8 cellular contexts compared by ENCODE assay signal in the genomic region with DNA sequence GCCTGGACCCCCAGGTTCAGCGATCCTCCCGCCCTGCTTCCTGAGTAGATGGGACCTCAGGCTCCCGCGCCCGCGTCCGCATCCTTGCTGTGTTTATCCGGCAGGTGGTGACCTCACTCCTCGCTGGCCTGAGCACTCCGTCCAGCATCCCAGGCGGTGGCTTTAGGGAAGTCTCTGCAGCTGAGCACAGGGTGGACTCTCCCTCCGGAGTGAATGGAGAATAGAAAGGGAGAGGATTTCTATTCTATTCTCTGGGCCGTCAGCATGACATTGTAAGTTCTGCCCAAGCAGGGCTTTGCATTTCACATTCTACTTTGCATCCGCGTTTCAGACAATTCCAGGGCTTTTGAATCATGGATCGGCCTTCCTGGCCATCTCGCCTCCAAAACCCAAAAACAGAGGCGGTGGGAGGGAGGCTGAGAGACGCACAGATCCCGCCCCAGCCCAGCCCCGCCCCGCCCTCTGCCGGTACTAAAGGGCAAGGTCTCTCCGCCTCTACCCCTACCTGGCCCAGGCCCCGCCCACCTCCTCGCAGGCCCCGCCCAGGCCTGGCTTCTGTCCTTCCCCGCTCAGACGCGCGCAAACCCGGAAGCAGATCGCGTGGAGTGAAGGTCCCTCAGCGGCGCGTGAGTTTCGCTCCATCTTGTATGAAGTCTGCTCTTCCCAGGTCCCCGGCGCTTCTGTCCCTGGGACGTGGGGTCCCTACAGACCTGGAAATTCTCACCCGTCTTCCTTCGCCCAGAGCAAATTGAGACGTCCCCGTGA. TPM values are rescaled to one million over a fixed set of nuclear protein-coding genes. Genes with fewer than 3 reads are reported as not detected.
DNase-seq lines count a peak whose midpoint lies in the region; ATAC-seq, FAIRE-seq and TF ChIP-seq lines count a peak whose summit lies in the region.

A gene (plus strand): TSS at position 572 of the 765 bp plus-strand sequence. CDS start 6,577 bp downstream, outside the sequence.

- no peaks in the 10 kb centered on the region for H4K20me1 ChIP-seq in astrocyte (ENCODE audit: insufficient read depth, low read length)

- H2AFZ ChIP-seq in astrocyte (ENCODE audit: low read depth, low read length), result peak within 1 kb of the TSS; percentile 98

- H3K9me3 ChIP-seq in astrocyte (ENCODE audit: insufficient read depth, low read depth, low read length) (no peaks in the 10 kb centered on the region), HAP-1 (no peaks in the 10 kb centered on the region)

- H3K27ac Mint-ChIP-seq in astrocyte (ENCODE audit: unreplicated experiment), result peak within 1 kb of the TSS; percentile 75

- H3K9ac ChIP-seq in astrocyte (ENCODE audit: low read length), result peak within 1 kb of the TSS; percentile 76

- DNase-seq in GM12891 (ENCODE audit: insufficient read length, low spot score) (peak; percentile 82), NCI-H146 (lab: John Stamatoyannopoulos, UW) (peak; percentile 96), astrocyte (ENCODE audit: low read depth) (peak; percentile 46), hippocampal formation (lab: John Stamatoyannopoulos, UW) (peak; percentile 55 to 83), retinal pigment epithelial cell (ENCODE audit: low read depth) (peak; percentile 39), HAP-1 (ENCODE audit: low spot score in 2 of 2) (no peak)

- peak; percentile 81 for TF ChIP-seq POLR2A in GM12891 (IDR thresholded peaks at IDR 0.05; ENCODE audit: low read depth, low read length)

- H3K27me3 ChIP-seq in astrocyte (ENCODE audit: insufficient read depth, low read length), result no peaks in the 10 kb centered on the region
- H3K27me3 ChIP-seq in HAP-1 (ENCODE audit: low read depth), result no peaks in the 10 kb centered on the region

- H3K27me3 Mint-ChIP-seq in astrocyte (ENCODE audit: low read depth, unreplicated experiment), result no peaks in the 10 kb centered on the region

- ATAC-seq in HG02759 (IDR thresholded peaks at IDR 0.05; ENCODE audit: unreplicated experiment), result peak; percentile 99

- intact Hi-C loops in T-helper 2 cell treated with Interferon-gamma antibody and Interleukin-4, amounts not matched to agents 100 ng/mL and 5 ng/mL, for 36 hours (cut with micrococcal nuclease), result loop anchor here (1.0 to 10.0 kb wide), 6 partner anchors 30 to 373 kb away; a partner anchor contains a TSS

- no peaks in the 10 kb centered on the region for H3K79me2 ChIP-seq in astrocyte (ENCODE audit: insufficient read depth, low read length)

- H3K27ac ChIP-seq in astrocyte (ENCODE audit: low read depth, low read length), result no peak within 1 kb of the TSS

- peaks cover 2% of the 10 kb centered on the region for H3K9me3 Mint-ChIP-seq in astrocyte (ENCODE audit: unreplicated experiment)

- H3K36me3 ChIP-seq in astrocyte (ENCODE audit: insufficient read depth, low read length) (no peaks in the 10 kb centered on the region), HAP-1 (replicated peaks) (no peaks in the 10 kb centered on the region)

- peak within 1 kb of the TSS; percentile 96 for H3K4me3 Mint-ChIP-seq in astrocyte (ENCODE audit: unreplicated experiment)

- H3K4me3 ChIP-seq in astrocyte (ENCODE audit: insufficient read depth, low read depth, low read length) (peak within 1 kb of the TSS; percentile 64), retinal pigment epithelial cell (ENCODE audit: low read length) (peak within 1 kb of the TSS; percentile 92), HAP-1 (no peak within 1 kb of the TSS)

- no peaks in the 10 kb centered on the region for H3K4me1 Mint-ChIP-seq in astrocyte (ENCODE audit: low read depth, unreplicated experiment)

- H3K4me1 ChIP-seq in astrocyte (ENCODE audit: insufficient read depth, low read length) (no peaks in the 10 kb centered on the region), HAP-1 (no peaks in the 10 kb centered on the region)

- FAIRE-seq in GM12891 (lab: Jason Lieb, UNC) (peak; percentile 82), astrocyte (lab: Jason Lieb, UNC) (no peak)

- peak within 1 kb of the TSS; percentile 96 for H3K4me2 ChIP-seq in astrocyte (ENCODE audit: low read length)

- H3K36me3 Mint-ChIP-seq in astrocyte (ENCODE audit: low read depth, unreplicated experiment), result no peaks in the 10 kb centered on the region

- in situ Hi-C loops in HAP-1 (cut with MboI; ENCODE audit: low sequenced_read_pairs), result loop anchor here (25.0 kb wide), 1 partner anchor 678 kb away; no protein-coding TSS in a partner anchor

- TF ChIP-seq CTCF in astrocyte (IDR thresholded peaks at IDR 0.05; ENCODE audit: insufficient read depth, low read depth, low read length), result no peak
- TF ChIP-seq CTCF in retinal pigment epithelial cell (conservative IDR thresholded peaks at IDR 0.05; ENCODE audit: low read depth, low read length), result peak; percentile 27

TF ChIP-seq in GM12891, 5 proteins besides CTCF, POLR2A, EP300 and RAD21:
- TF ChIP-seq POU2F2 (IDR thresholded peaks at IDR 0.05; ENCODE audit: low read depth, low read length) (no peak), PAX5 (IDR thresholded peaks at IDR 0.05; ENCODE audit: insufficient read depth, low read length, severe bottlenecking) (no peak), SPI1 (IDR thresholded peaks at IDR 0.05; ENCODE audit: low read depth, low read length) (no peak), TAF1 (IDR thresholded peaks at IDR 0.05; ENCODE audit: low read depth, low read length) (no peak; the same call in 1 of the 2 replicates), POLR2AphosphoS5 (IDR thresholded peaks at IDR 0.05; ENCODE audit: low read depth, low read length) (peak; percentile 82)

RNA-seq across cellular contexts. Expression of the gene that starts here (rescaled TPM):
- 6.9 TPM for polyA plus RNA-seq in GM12891 (2012; ENCODE audit: low read depth, missing spikeins)
- 14.1 and 15.1 TPM in 2 replicates for total RNA-seq in T-helper 2 cell treated with Interferon-gamma antibody and Interleukin-4, amounts not matched to agents 100 ng/mL and 5 ng/mL, for 36 hours
- 5.4 and 7.1 TPM in 2 replicates for total RNA-seq in astrocyte

Comparison
In these comparisons a context has a peak if more than half of its experiments do, and no peak if none do; other contexts are left out.
1. DNase-seq: peak in GM12891 (single experiment), NCI-H146 (single experiment), astrocyte (single experiment), hippocampal formation (2 of 2) and retinal pigment epithelial cell (single experiment); none in HAP-1 (0 of 2).